Comparison of ENCODE assay signal across 12 cellular contexts in genomic region chr2:237440819-237441281, GRCh38. TPM values are rescaled to one million over a fixed set of nuclear protein-coding genes. Genes with fewer than 3 reads are reported as not detected.
DNase-seq lines count a peak whose midpoint lies in the region; ATAC-seq and TF ChIP-seq lines count a peak whose summit lies in the region.
"Had no signal": no experiment of that assay in that cellular context is flagged by ENCODE, and none has a peak within 500 bp of the region (broad histone marks: within the 10 kb centered on the region; RNA-seq: fewer than 3 reads in every experiment).

No MANE protein-coding gene starts in this region.

- DNase-seq in CD1c-positive myeloid dendritic cell (ENCODE audit: extremely low spot score), result peak; percentile 12
- DNase-seq in HFFc6, result no peak
- peak; percentile 60 to 76 for DNase-seq in activated naive CD4-positive, alpha-beta T cell treated with anti-CD3 and anti-CD28 coated beads, Interleukin-2, amount 50 U/mL, for 72 hours (ENCODE audit: low spot score in 2 of 2)
- DNase-seq in smooth muscle cell (lab: John Stamatoyannopoulos, UW; ENCODE audit: unreplicated experiment), result no peak
- DNase-seq in effector CD4-positive, alpha-beta T cell, result no peak
- no peak for DNase-seq in amygdala (lab: John Stamatoyannopoulos, UW)
- DNase-seq: Calu3; effector CD8-positive, alpha-beta T cell had no signal

- no peaks in the 10 kb centered on the region; the same call in 1 of the 2 replicates for H3K36me3 Mint-ChIP-seq in HFFc6 (ENCODE audit: low read depth)
- H3K36me3 Mint-ChIP-seq in activated naive CD4-positive, alpha-beta T cell treated with anti-CD3 and anti-CD28 coated beads, Interleukin-2, amount 50 U/mL, for 72 hours, result peaks cover 5 to 28% of the 10 kb centered on the region in 2 donors

- no peaks in the 10 kb centered on the region for H3K27me3 ChIP-seq in smooth muscle cell (ENCODE audit: low read depth)
- H3K27me3 ChIP-seq: SJSA1 had no signal

- peak; percentile 84 to 85 for ATAC-seq in activated naive CD4-positive, alpha-beta T cell treated with anti-CD3 and anti-CD28 coated beads, Interleukin-2, amount 50 U/mL, for 72 hours
- ATAC-seq in GM21723 (IDR thresholded peaks at IDR 0.05; ENCODE audit: unreplicated experiment) (no peak), GM19467 (IDR thresholded peaks at IDR 0.05; ENCODE audit: unreplicated experiment) (no peak)

- no peaks in the 10 kb centered on the region; the same call in 1 of the 2 replicates for H3K27me3 Mint-ChIP-seq in HFFc6 (ENCODE audit: insufficient read depth)

- peak overlapping the region; percentile 83 for H3K27ac Mint-ChIP-seq in HFFc6
- H3K27ac Mint-ChIP-seq in activated naive CD4-positive, alpha-beta T cell treated with anti-CD3 and anti-CD28 coated beads, Interleukin-2, amount 50 U/mL, for 72 hours, result peak overlapping the region; percentile 87 to 89
- H3K27ac Mint-ChIP-seq: IgD-negative memory B cell had no signal

- peaks cover 27% of the 10 kb centered on the region for H3F3A ChIP-seq in smooth muscle cell (ENCODE audit: low read depth)

- no peak overlapping the region for H3K4me3 ChIP-seq in smooth muscle cell
- H3K4me3 ChIP-seq: SJSA1 had no signal

- H3K4me1 ChIP-seq in smooth muscle cell (ENCODE audit: low read depth), result peaks cover 9% of the 10 kb centered on the region

- peaks cover 60% of the 10 kb centered on the region for H3K4me1 Mint-ChIP-seq in HFFc6 (ENCODE audit: low read depth)

- H3K4me3 Mint-ChIP-seq in HFFc6, result peak overlapping the region; percentile 49; the same call in 1 of the 2 replicates
- H3K4me3 Mint-ChIP-seq: IgD-negative memory B cell had no signal

- no peaks in the 10 kb centered on the region for H3K36me3 ChIP-seq in smooth muscle cell (ENCODE audit: low read depth)
- H3K36me3 ChIP-seq: SJSA1 had no signal

- H3K4me2 ChIP-seq in smooth muscle cell, result peak overlapping the region; percentile 68

- TF ChIP-seq CTCF in HFFc6 (IDR thresholded peaks at IDR 0.05) (no peak), smooth muscle cell (IDR thresholded peaks at IDR 0.05; ENCODE audit: borderline replicate concordance, insufficient read depth, poor library complexity, severe bottlenecking) (no peak)

- H3K9ac ChIP-seq in smooth muscle cell (ENCODE audit: low read depth), result peak overlapping the region; percentile 57

- H4K20me1 ChIP-seq in smooth muscle cell (ENCODE audit: low read depth), result no peaks in the 10 kb centered on the region

- no peaks in the 10 kb centered on the region for H3K9me3 Mint-ChIP-seq in HFFc6
- peaks cover 6 to 14% of the 10 kb centered on the region in 2 donors for H3K9me3 Mint-ChIP-seq in activated naive CD4-positive, alpha-beta T cell treated with anti-CD3 and anti-CD28 coated beads, Interleukin-2, amount 50 U/mL, for 72 hours

- H2AFZ ChIP-seq in smooth muscle cell (ENCODE audit: low read depth), result no peak overlapping the region

- H3K79me2 ChIP-seq in smooth muscle cell (ENCODE audit: low read depth), result peaks cover 6% of the 10 kb centered on the region

- WGBS in smooth muscle cell (ENCODE audit: low lambda C conversion rate), result 32% methylated on average over 2 of the region's 2 CpGs

- peak overlapping the region; percentile 100 for H3K27ac ChIP-seq in smooth muscle cell (ENCODE audit: low read depth)
- H3K27ac ChIP-seq: SJSA1 had no signal

- no peaks in the 10 kb centered on the region for H3K9me3 ChIP-seq in smooth muscle cell (replicated peaks; ENCODE audit: low read depth)
- H3K9me3 ChIP-seq: SJSA1 had no signal

RNA-seq across cellular contexts. Expression of gene COL6A3, which starts 26.9 kb away (rescaled TPM):
- 100 to 1,000 TPM; 409 to 759 (median 458) TPM for total RNA-seq in HFFc6 (2021; fragmentation: NEBNext Ultra II Directional; extraction: Animal tissue kit (Norgen Biotek cat#: 25700))
- total RNA-seq in activated naive CD4-positive, alpha-beta T cell treated with anti-CD3 and anti-CD28 coated beads, Interleukin-2, amount 50 U/mL, for 72 hours, result 10 to 100 TPM; 13.6 to 31.6 TPM
- total RNA-seq in smooth muscle cell, result 1,708 and 1,938 TPM in 2 replicates
- 643 and 888 TPM in 2 replicates for polyA plus RNA-seq in smooth muscle cell
- polyA plus RNA-seq: IgD-negative memory B cell had no signal

RNA-seq across cellular contexts. Expression of gene MLPH, which starts 46.2 kb away (rescaled TPM):
- 10 to 100 TPM; 32.0 to 44.1 (median 41.0) TPM for total RNA-seq in HFFc6 (2021; fragmentation: NEBNext Ultra II Directional; extraction: Animal tissue kit (Norgen Biotek cat#: 25700))
- total RNA-seq in activated naive CD4-positive, alpha-beta T cell treated with anti-CD3 and anti-CD28 coated beads, Interleukin-2, amount 50 U/mL, for 72 hours, result not detected
- total RNA-seq in smooth muscle cell, result 15.7 and 36.4 TPM in 2 replicates
- polyA plus RNA-seq in smooth muscle cell, result 32.8 and 40.1 TPM in 2 replicates
- polyA plus RNA-seq: IgD-negative memory B cell had no signal

Comparison
In these comparisons a context has a peak if more than half of its experiments do, and no peak if none do; other contexts are left out.
1. DNase-seq: peak in CD1c-positive myeloid dendritic cell (single experiment) and activated naive CD4-positive, alpha-beta T cell treated with anti-CD3 and anti-CD28 coated beads, Interleukin-2, amount 50 U/mL, for 72 hours (2 of 2); none in HFFc6 (single experiment), smooth muscle cell (single experiment), effector CD4-positive, alpha-beta T cell (single experiment) and amygdala (0 of 56).
2. ATAC-seq: peak in activated naive CD4-positive, alpha-beta T cell treated with anti-CD3 and anti-CD28 coated beads, Interleukin-2, amount 50 U/mL, for 72 hours (2 of 2); none in GM21723 (single experiment) and GM19467 (single experiment).
3. RNA of gene COL6A3, which starts 26.9 kb away (total RNA-seq): 1,708 to 1,938 TPM in smooth muscle cell and 409 to 759 TPM in HFFc6; 13.6 to 31.6 TPM in activated naive CD4-positive, alpha-beta T cell treated with anti-CD3 and anti-CD28 coated beads, Interleukin-2, amount 50 U/mL, for 72 hours; every median in the first group is over 10 times any median in the second.
4. RNA of gene MLPH, which starts 46.2 kb away (total RNA-seq): 32.0 to 44.1 TPM in HFFc6 and 15.7 to 36.4 TPM in smooth muscle cell; not detected in activated naive CD4-positive, alpha-beta T cell treated with anti-CD3 and anti-CD28 coated beads, Interleukin-2, amount 50 U/mL, for 72 hours; every median in the first group is over 10 times any median in the second.